In genomic region chr5:159737263-159737662, GRCh38 we compare ENCODE assay signal across 15 cellular contexts.
"Had no signal": no experiment of that assay in that cellular context is flagged by ENCODE, and none has a peak within 500 bp of the region (broad histone marks: within the 10 kb centered on the region; RNA-seq: fewer than 3 reads in every experiment).

No MANE protein-coding gene starts in this region.

- H3K27me3 ChIP-seq: gastroesophageal sphincter, heart left ventricle, ovary, sigmoid colon, spleen had no signal

- H3K4me1 ChIP-seq: gastroesophageal sphincter, sigmoid colon had no signal

- ATAC-seq: activated CD8-positive, alpha-beta T cell treated with anti-CD3 and anti-CD28 coated beads for 36 hours; gastroesophageal sphincter; natural killer cell; stimulated activated naive B cell treated with anti-CD40 and anti-IgM and Interleukin-4, amounts not matched to agents 10 μg/mL and 1 μg/mL and 100 μg/mL, for 72 hours had no signal

- H3K36me3 ChIP-seq: gastroesophageal sphincter, heart left ventricle, ovary, sigmoid colon, spleen had no signal

- DNase-seq: activated CD4-positive, alpha-beta T cell treated with anti-CD3 and anti-CD28 coated beads, Interleukin-2, amount 10 ng/mL, durations not matched to agents 24 days and 14 days; activated CD8-positive, alpha-beta T cell treated with anti-CD3 and anti-CD28 coated beads for 36 hours; activated naive CD4-positive, alpha-beta T cell treated with Interleukin-2 at 50 U/mL for 16 hours; activated T-cell treated with anti-CD3 and anti-CD28 coated beads, Interleukin-2, amount 50 U/mL, for 1 hour; cortex of kidney; erythroblast; heart left ventricle; natural killer cell; ovary; sigmoid colon; spleen; stimulated activated CD4-positive, alpha-beta T cell treated with anti-CD3 and anti-CD28 coated beads, Interleukin-4, amount 100 ng/mL, for 4 hours; stimulated activated naive B cell treated with anti-CD40 and anti-IgM and Interleukin-4, amounts not matched to agents 10 μg/mL and 1 μg/mL and 100 μg/mL, for 72 hours; T1000 had no signal

- H3K27ac ChIP-seq: gastroesophageal sphincter, heart left ventricle, ovary, sigmoid colon, spleen had no signal

- H3K4me3 ChIP-seq: gastroesophageal sphincter, heart left ventricle, ovary, sigmoid colon, spleen had no signal

- H3K9me3 ChIP-seq: gastroesophageal sphincter, heart left ventricle, ovary had no signal
